Comparison of ENCODE assay signal across 19 cellular contexts in the genomic region with DNA sequence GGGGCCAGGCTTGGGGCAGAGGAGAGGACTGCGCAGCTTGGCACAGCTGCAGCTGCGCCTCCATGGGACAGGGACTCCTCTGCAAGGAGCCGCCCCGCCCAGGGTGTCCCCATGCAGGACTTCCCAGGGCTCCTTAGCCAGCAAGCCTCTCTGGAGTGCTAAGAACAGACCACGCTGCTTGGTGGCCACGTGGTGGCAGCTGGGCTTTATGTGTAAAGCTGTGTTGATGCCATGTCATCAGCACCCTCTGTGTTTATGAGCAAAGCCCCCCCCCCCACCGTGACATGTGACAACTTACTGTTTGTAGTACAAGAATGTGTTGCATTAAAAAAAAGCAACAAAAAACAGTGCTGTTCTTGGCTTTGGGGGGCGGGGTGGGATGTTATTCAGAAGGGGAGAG. TPM values are rescaled to one million over a fixed set of nuclear protein-coding genes. Genes with fewer than 3 reads are reported as not detected.
DNase-seq lines count a peak whose midpoint lies in the region; ATAC-seq and TF ChIP-seq lines count a peak whose summit lies in the region.
"Had no signal": no experiment of that assay in that cellular context is flagged by ENCODE, and none has a peak within 500 bp of the region (broad histone marks: within the 10 kb centered on the region; RNA-seq: fewer than 3 reads in every experiment).

No MANE protein-coding gene starts in this region.

- peaks cover 0 to 79% (median 13%) of the 10 kb centered on the region in 45 donors for H3K27me3 ChIP-seq in dorsolateral prefrontal cortex
- H3K27me3 ChIP-seq in ascending aorta = no peaks in the 10 kb centered on the region
- H3K27me3 ChIP-seq: SJCRH30 had no signal

- intact Hi-C loops in dorsolateral prefrontal cortex (cut with DNase I) (loop anchor here (1.0 to 10.0 kb wide), 4 partner anchors 35 to 397 kb away; no protein-coding TSS in a partner anchor), ascending aorta (cut with DNase I) (loop anchor here (5.0 kb wide), 1 partner anchor 110 kb away; no protein-coding TSS in a partner anchor)

- TF ChIP-seq CTCF in dorsolateral prefrontal cortex (IDR thresholded peaks at IDR 0.05 in 54 of 56, conservative IDR thresholded peaks at IDR 0.05 in 2 of 56; ENCODE audit: low read depth in 1 of 56, partially characterized antibody in 56 of 56) (peak in 10 of 56 donors; percentile 10 to 37 (median 17)), ascending aorta (IDR thresholded peaks at IDR 0.05) (no peak)

- H3K4me3 ChIP-seq in dorsolateral prefrontal cortex (no peak overlapping the region), ascending aorta (no peak overlapping the region)
- H3K4me3 ChIP-seq: SJCRH30 had no signal

- H3K36me3 ChIP-seq in ascending aorta = no peaks in the 10 kb centered on the region
- H3K36me3 ChIP-seq: SJCRH30 had no signal

- H3K9me3 ChIP-seq in ascending aorta = no peaks in the 10 kb centered on the region
- H3K9me3 ChIP-seq: SJCRH30 had no signal

- ATAC-seq in HG03135 (IDR thresholded peaks at IDR 0.05; ENCODE audit: unreplicated experiment) = no peak
- no peak for ATAC-seq in HG03097 (IDR thresholded peaks at IDR 0.05; ENCODE audit: low FRiP score, unreplicated experiment)
- ATAC-seq: T-cell had no signal

- H3K27ac ChIP-seq in dorsolateral prefrontal cortex (peak overlapping the region in 38 of 59 donors; percentile 7 to 97 (median 50)), ascending aorta (no peak overlapping the region)
- H3K27ac ChIP-seq: SJCRH30 had no signal

- peak; percentile 64 for DNase-seq in Ammon's horn (ENCODE audit: low spot score)
- peak; percentile 15 for DNase-seq in EH (ENCODE audit: low read depth)
- peak; percentile 17 for DNase-seq in OCI-M1 (lab: John Stamatoyannopoulos, UW)
- DNase-seq in dorsolateral prefrontal cortex = peak in 5 of 10 donors; percentile 45 to 68 (median 63)
- no peak for DNase-seq in ascending aorta (ENCODE audit: low spot score in 2 of 2)
- no peak for DNase-seq in SHP77 treated with DMSO at 0.1 percent for 48 hours (lab: John Stamatoyannopoulos, UW)
- DNase-seq: CD4-positive, alpha-beta memory T cell; GOT3; HFFc6; Karpas-422; NCI-H1436; NCI-H2081; NCI-H2227 treated with DMSO at 0.1 percent for 48 hours; NCI-H526 treated with DMSO at 0.1 percent for 48 hours; SJCRH30; T-cell had no signal

- no peaks in the 10 kb centered on the region for H3K4me1 ChIP-seq in ascending aorta
- H3K4me1 ChIP-seq: SJCRH30 had no signal

RNA-seq across cellular contexts. Expression of a gene that starts 40.2 kb away (rescaled TPM):
- total RNA-seq in dorsolateral prefrontal cortex (10 to 100 TPM; 15.7 to 77.1 (median 57.9) TPM), ascending aorta (0.32 TPM)
- total RNA-seq: CD4-positive, alpha-beta memory T cell; Daoy; HFFc6 had no signal

RNA-seq across cellular contexts. Expression of a gene that starts 41.3 kb away (rescaled TPM):
- 10 to 100 TPM; 15.7 to 45.8 (median 28.2) TPM for total RNA-seq in dorsolateral prefrontal cortex
- 52.7 TPM for total RNA-seq in ascending aorta

Comparison
In these comparisons a context has a peak if more than half of its experiments do, and no peak if none do; other contexts are left out.
1. DNase-seq: peak in Ammon's horn (single experiment), EH (single experiment) and OCI-M1 (single experiment); none in ascending aorta (0 of 2) and SHP77 treated with DMSO at 0.1 percent for 48 hours (single experiment).
2. H3K27ac ChIP-seq: peak in dorsolateral prefrontal cortex (38 of 59); none in ascending aorta (0 of 2).
3. RNA of a gene that starts 40.2 kb away (total RNA-seq): 15.7 to 77.1 TPM in dorsolateral prefrontal cortex; 0.32 TPM in ascending aorta (single experiment); every median in the first group is over 10 times any median in the second.